ENCODE assay signal across 29 cellular contexts in the genomic region with DNA sequence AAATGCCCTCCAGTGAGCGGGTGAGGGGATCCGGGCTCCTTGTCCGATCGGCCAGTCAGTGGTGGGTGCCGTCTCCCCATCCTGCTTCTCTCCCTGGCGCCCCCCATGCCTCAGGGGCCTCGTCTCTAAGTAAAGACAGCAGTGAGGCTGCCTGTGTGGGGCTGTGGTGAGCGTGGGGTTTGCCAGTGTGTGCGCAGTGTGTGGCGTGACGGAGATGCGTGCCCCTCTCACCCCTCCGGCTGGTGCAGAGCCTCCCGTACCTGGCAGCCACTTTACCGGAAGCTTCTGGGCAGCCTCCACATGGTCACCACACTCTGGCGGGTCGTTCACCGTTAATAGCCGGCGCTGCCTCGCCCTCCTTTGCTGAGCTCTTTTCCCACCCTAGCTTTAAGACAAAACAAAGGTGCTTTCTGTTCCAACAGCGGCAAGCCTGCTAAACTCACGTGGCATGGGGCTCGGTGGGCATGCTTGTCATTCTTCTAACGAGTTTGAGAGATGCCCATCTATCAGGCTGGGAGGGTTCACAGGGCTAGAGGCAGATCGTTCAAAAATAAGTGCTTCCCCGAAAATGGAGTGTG.
"Had no signal": no experiment of that assay in that cellular context is flagged by ENCODE, and none has a peak within 500 bp of the region (broad histone marks: within the 10 kb centered on the region; RNA-seq: fewer than 3 reads in every experiment).

No MANE protein-coding gene starts in this region.

- H3K79me2 ChIP-seq: hepatocyte had no signal

- H3K4me2 ChIP-seq: hepatocyte had no signal

- H3K9me3 ChIP-seq: colonic mucosa, esophagus muscularis mucosa, gastroesophageal sphincter, heart left ventricle, left lung, mucosa of descending colon, ovary, right atrium auricular region, spleen, testis, tibial artery had no signal

- H3K4me3 ChIP-seq: colonic mucosa, esophagus muscularis mucosa, gastroesophageal sphincter, heart left ventricle, hepatocyte, left lung, mucosa of descending colon, ovary, right atrium auricular region, skin epidermis, spleen, testis, tibial artery had no signal

- FAIRE-seq: endothelial cell of umbilical vein had no signal

- H3K27me3 ChIP-seq: colonic mucosa, esophagus muscularis mucosa, foreskin keratinocyte, gastroesophageal sphincter, heart left ventricle, hepatocyte, left lung, ovary, right atrium auricular region, spleen, testis, tibial artery had no signal

- H3K4me1 Mint-ChIP-seq: mesothelial cell of epicardium had no signal

- H3K9me3 Mint-ChIP-seq: mesothelial cell of epicardium; naive B cell; natural killer cell treated with Interleukin-12 subunit alpha and Interleukin-12 subunit beta and Interleukin-15 and Interleukin-18, amount 100 ng/mL, for 72 hours; neural crest cell; stimulated activated memory B cell treated with anti-CD40 and anti-IgM and Interleukin-4, amounts not matched to agents 10 μg/mL and 1 μg/mL and 100 μg/mL, for 72 hours; type B pancreatic cell had no signal

- H3K4me3 Mint-ChIP-seq: mesothelial cell of epicardium; naive B cell; natural killer cell treated with Interleukin-12 subunit alpha and Interleukin-12 subunit beta and Interleukin-15 and Interleukin-18, amount 100 ng/mL, for 72 hours; neural crest cell; stimulated activated memory B cell treated with anti-CD40 and anti-IgM and Interleukin-4, amounts not matched to agents 10 μg/mL and 1 μg/mL and 100 μg/mL, for 72 hours; type B pancreatic cell had no signal

- H3K36me3 Mint-ChIP-seq: naive B cell; natural killer cell treated with Interleukin-12 subunit alpha and Interleukin-12 subunit beta and Interleukin-15 and Interleukin-18, amount 100 ng/mL, for 72 hours had no signal

- DNase-seq: colonic mucosa; dermis blood vessel endothelial cell; effector memory CD4-positive, alpha-beta T cell; foreskin keratinocyte; heart left ventricle; left cardiac atrium; mesenchymal stem cell; mucosa of descending colon; naive B cell; nucleus accumbens; ovary; spleen; stimulated activated CD4-positive, alpha-beta T cell treated with anti-CD3 and anti-CD28 coated beads, Interleukin-4, amount 100 ng/mL, for 4 hours; stimulated activated naive CD8-positive, alpha-beta T cell treated with anti-CD3 and anti-CD28 coated beads, Interleukin-15, Interleukin-2, amounts not matched to agents 100 U/mL and 50 U/mL, for 24 hours; substantia nigra; testis; tibial artery had no signal

- H2AFZ ChIP-seq: hepatocyte had no signal

- H3K27ac ChIP-seq: colonic mucosa, esophagus muscularis mucosa, foreskin keratinocyte, gastroesophageal sphincter, hepatocyte, left lung, ovary, skin epidermis, spleen, testis, tibial artery had no signal

- ATAC-seq: gastroesophageal sphincter; heart left ventricle; left cardiac atrium; mucosa of descending colon; natural killer cell treated with Interleukin-12 subunit alpha and Interleukin-12 subunit beta and Interleukin-15 and Interleukin-18, amount 100 ng/mL, for 72 hours; stimulated activated memory B cell treated with anti-CD40 and anti-IgM and Interleukin-4, amounts not matched to agents 10 μg/mL and 1 μg/mL and 100 μg/mL, for 72 hours; stimulated activated naive CD8-positive, alpha-beta T cell treated with anti-CD3 and anti-CD28 coated beads, Interleukin-15, Interleukin-2, amounts not matched to agents 100 U/mL and 50 U/mL, for 24 hours had no signal

- H3K27me3 Mint-ChIP-seq: natural killer cell treated with Interleukin-12 subunit alpha and Interleukin-12 subunit beta and Interleukin-15 and Interleukin-18, amount 100 ng/mL, for 72 hours; stimulated activated memory B cell treated with anti-CD40 and anti-IgM and Interleukin-4, amounts not matched to agents 10 μg/mL and 1 μg/mL and 100 μg/mL, for 72 hours; type B pancreatic cell had no signal

- H3K36me3 ChIP-seq: colonic mucosa, ovary had no signal

- H3K27ac Mint-ChIP-seq: mesothelial cell of epicardium; natural killer cell treated with Interleukin-12 subunit alpha and Interleukin-12 subunit beta and Interleukin-15 and Interleukin-18, amount 100 ng/mL, for 72 hours; stimulated activated memory B cell treated with anti-CD40 and anti-IgM and Interleukin-4, amounts not matched to agents 10 μg/mL and 1 μg/mL and 100 μg/mL, for 72 hours; type B pancreatic cell had no signal

- H3K4me1 ChIP-seq: colonic mucosa, foreskin keratinocyte had no signal
